Comparison of ENCODE assay signal across 16 cellular contexts in genomic region chr11:12390258-12390657, GRCh38. TPM values are rescaled to one million over a fixed set of nuclear protein-coding genes. Genes with fewer than 3 reads are reported as not detected.
DNase-seq lines count a peak whose midpoint lies in the region; ATAC-seq and TF ChIP-seq lines count a peak whose summit lies in the region.
"Had no signal": no experiment of that assay in that cellular context is flagged by ENCODE, and none has a peak within 500 bp of the region (broad histone marks: within the 10 kb centered on the region; RNA-seq: fewer than 3 reads in every experiment).

No MANE protein-coding gene starts in this region.

- H3K27ac ChIP-seq in ascending aorta (peak overlapping the region; percentile 43 to 52), mesodermal cell (ENCODE audit: low read depth, low read length, severe bottlenecking) (peak overlapping the region; percentile 29), stomach smooth muscle (ENCODE audit: low read length) (peak overlapping the region; percentile 99)

- TF ChIP-seq CTCF in ascending aorta (IDR thresholded peaks at IDR 0.05) = no peak

- 90 to 100% methylated on average over 2 of the region's 4 CpGs for WGBS in mesodermal cell (ENCODE audit: insufficient coverage in 2 of 2), 2 experiments

- peaks cover 3 to 9% of the 10 kb centered on the region in 2 donors for H3K36me3 ChIP-seq in ascending aorta
- peaks cover 49% of the 10 kb centered on the region for H3K36me3 ChIP-seq in mesodermal cell (ENCODE audit: control insufficient read depth, insufficient read depth, low read length)
- peaks cover 0 to 3% of the 10 kb centered on the region in 2 donors for H3K36me3 ChIP-seq in stomach smooth muscle (ENCODE audit: control insufficient read depth in 2 of 2, insufficient read depth in 2 of 2, low read length in 2 of 2)
- H3K36me3 ChIP-seq: spleen had no signal

- no peaks in the 10 kb centered on the region for H3K27me3 ChIP-seq in ascending aorta
- H3K27me3 ChIP-seq in stomach smooth muscle (ENCODE audit: control insufficient read depth in 1 of 2, insufficient read depth in 2 of 2, low read length in 2 of 2) = no peaks in the 10 kb centered on the region
- H3K27me3 ChIP-seq: spleen had no signal

- peak; percentile 6 for DNase-seq in ELF-1 (ENCODE audit: low read depth, low spot score)
- DNase-seq in ascending aorta (ENCODE audit: low spot score in 2 of 2) = no peak
- no peak for DNase-seq in NCI-H2081 treated with DMSO at 0.1 percent for 48 hours (lab: John Stamatoyannopoulos, UW)
- DNase-seq: activated gamma-delta T cell treated with Interleukin-2 at 50 U/mL for 16 hours, AML-193, aorta, Calu3, HCEC 1CT, head of caudate nucleus, occipital lobe, spleen had no signal

- ATAC-seq in GM21619 (IDR thresholded peaks at IDR 0.05; ENCODE audit: unreplicated experiment) = no peak
- no peak for ATAC-seq in GM19395 (IDR thresholded peaks at IDR 0.05; ENCODE audit: unreplicated experiment)
- no peak for ATAC-seq in GM18519 (IDR thresholded peaks at IDR 0.05; ENCODE audit: low FRiP score, unreplicated experiment)

- H3K9me3 ChIP-seq in ascending aorta (no peaks in the 10 kb centered on the region), mesodermal cell (ENCODE audit: control insufficient read depth, low read length) (peaks cover 22% of the 10 kb centered on the region), stomach smooth muscle (ENCODE audit: control insufficient read depth in 2 of 2, low read length in 2 of 2) (peaks cover 0 to 3% of the 10 kb centered on the region in 2 donors)

- H3K4me1 ChIP-seq in ascending aorta (peaks cover 4 to 40% of the 10 kb centered on the region in 2 donors), mesodermal cell (ENCODE audit: control insufficient read depth, insufficient read depth, low read length, poor library complexity, severe bottlenecking) (peaks cover 27% of the 10 kb centered on the region), stomach smooth muscle (ENCODE audit: control insufficient read depth, insufficient read depth, low read length) (peaks cover 64% of the 10 kb centered on the region)

- intact Hi-C loops in ascending aorta (cut with DNase I) = no loop called here

- H3K4me3 ChIP-seq in ascending aorta (no peak overlapping the region), mesodermal cell (ENCODE audit: extremely low read depth, insufficient read depth, low read length, poor library complexity, severe bottlenecking) (no peak overlapping the region), stomach smooth muscle (ENCODE audit: low read length in 2 of 2) (peak overlapping the region in 1 of 2 donors; percentile 29)
- H3K4me3 ChIP-seq: spleen had no signal

- peak overlapping the region; percentile 71 to 85 for H3K9ac ChIP-seq in stomach smooth muscle (ENCODE audit: low read length in 2 of 2)

RNA-seq across cellular contexts. Expression of gene PARVA, which starts 12.9 kb away (rescaled TPM):
- total RNA-seq in ascending aorta = 51.6 TPM
- 62.0 TPM for polyA plus RNA-seq in mesodermal cell (2013, experiment 1 of 2)
- 63.3 TPM for polyA plus RNA-seq in mesodermal cell (2013, experiment 2 of 2)

Comparison
In these comparisons a context has a peak if more than half of its experiments do, and no peak if none do; other contexts are left out.
1. H3K27ac ChIP-seq: peak in every context shown above with its lines; median percentile 99 in stomach smooth muscle; 48 in ascending aorta; 29 in mesodermal cell.